In the genomic region with DNA sequence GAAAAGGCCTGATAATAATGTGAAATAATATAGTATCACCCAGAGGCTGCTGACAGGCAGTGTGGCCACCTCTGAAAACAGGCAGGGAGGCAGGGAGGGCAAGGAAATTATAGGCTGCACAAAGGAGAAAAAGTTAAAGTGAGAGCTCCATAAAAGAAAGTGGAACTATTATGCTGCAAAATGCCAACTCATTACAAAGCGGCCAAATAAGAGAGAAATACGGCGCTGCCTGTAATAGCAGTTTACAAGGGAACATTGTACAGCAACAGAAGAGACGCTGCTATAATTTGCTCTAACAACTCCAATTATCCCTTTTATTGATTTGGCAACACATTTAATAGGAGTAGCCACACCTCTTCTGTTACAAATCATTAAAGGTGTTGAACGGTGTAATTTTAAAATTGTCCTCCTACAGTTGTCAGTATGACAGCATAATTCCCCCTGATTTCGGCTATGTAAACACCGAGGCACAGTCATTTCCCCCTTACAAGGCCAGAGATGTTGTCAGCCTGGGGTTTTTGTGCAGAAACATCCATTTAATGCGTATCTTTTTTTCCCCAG, we compare ENCODE assay signal across 8 cellular contexts.
DNase-seq lines count a peak whose midpoint lies in the region; ATAC-seq and TF ChIP-seq lines count a peak whose summit lies in the region.

No MANE protein-coding gene starts in this region.

- WGBS in aorta, 2 donors: 41 to 50% methylated on average over 8 of the region's 8 CpGs

- H3K4me3 ChIP-seq in SK-N-MC: peak overlapping the region; percentile 30
- H3K4me3 ChIP-seq in iPS-18a (ENCODE audit: low read length): peak overlapping the region; percentile 56
- peak overlapping the region; percentile 30 to 55 for H3K4me3 ChIP-seq in tibial artery
- H3K4me3 ChIP-seq in aorta (ENCODE audit: low read length in 2 of 2): peak overlapping the region in 1 of 2 donors; percentile 25

- H3K27ac ChIP-seq in SK-N-MC: no peak overlapping the region
- H3K27ac ChIP-seq in iPS-18a (ENCODE audit: low read length): no peak overlapping the region
- no peak overlapping the region for H3K27ac ChIP-seq in tibial artery
- H3K27ac ChIP-seq in aorta (ENCODE audit: low read depth in 1 of 2, low read length in 2 of 2): no peak overlapping the region

- H3K9ac ChIP-seq in SK-N-MC (ENCODE audit: insufficient read length): no peak overlapping the region
- no peak overlapping the region for H3K9ac ChIP-seq in iPS-18a (ENCODE audit: low read length)

- no peaks in the 10 kb centered on the region for H3K36me3 ChIP-seq in SK-N-MC (ENCODE audit: insufficient read depth, low read length)
- no peaks in the 10 kb centered on the region for H3K36me3 ChIP-seq in iPS-18a (ENCODE audit: control insufficient read depth, low read depth, low read length)
- H3K36me3 ChIP-seq in tibial artery: no peaks in the 10 kb centered on the region
- H3K36me3 ChIP-seq in aorta (ENCODE audit: control insufficient read depth in 1 of 2, insufficient read depth in 2 of 2, low read length in 1 of 2): no peaks in the 10 kb centered on the region

- H3K27me3 ChIP-seq in iPS-18a (ENCODE audit: control insufficient read depth, insufficient read depth, low read length): peaks cover 3% of the 10 kb centered on the region
- peaks cover 0 to 48% of the 10 kb centered on the region in 2 donors for H3K27me3 ChIP-seq in tibial artery
- H3K27me3 ChIP-seq in aorta (ENCODE audit: control insufficient read depth in 1 of 2, insufficient read depth in 2 of 2, low read length in 1 of 2): no peaks in the 10 kb centered on the region

- peak; percentile 62 for DNase-seq in stimulated activated CD4-positive, alpha-beta T cell treated with anti-CD3 and anti-CD28 coated beads, Interleukin-4, amount 100 ng/mL, for 24 hours
- no peak for DNase-seq in stimulated activated CD4-positive, alpha-beta T cell treated with anti-CD3 and anti-CD28 coated beads, Interleukin-12 subunit alpha, Interleukin-12 subunit beta, amount 100 ng/mL, for 4 hours
- no peak for DNase-seq in SK-N-MC (ENCODE audit: low read depth, low spot score)
- no peak for DNase-seq in tibial artery
- DNase-seq in aorta: no peak
- DNase-seq in activated CD4-positive, alpha-beta T cell treated with anti-CD3 and anti-CD28 coated beads for 4 hours: no peak

- no peak for ATAC-seq in aorta (ENCODE audit: low FRiP score)
- ATAC-seq in GM19328 (IDR thresholded peaks at IDR 0.05; ENCODE audit: unreplicated experiment): no peak

- H3K4me1 ChIP-seq in iPS-18a (ENCODE audit: control insufficient read depth, low read depth, low read length): peaks cover 13% of the 10 kb centered on the region
- peaks cover 0 to 12% (median 7%) of the 10 kb centered on the region in 4 donors for H3K4me1 ChIP-seq in tibial artery
- H3K4me1 ChIP-seq in aorta (ENCODE audit: control insufficient read depth in 1 of 2, insufficient read depth in 2 of 2, low read length in 2 of 2): no peaks in the 10 kb centered on the region

- intact Hi-C loops in tibial artery (cut with DNase I; ENCODE audit: low total_unique reads) (no loop called here), aorta (cut with DNase I) (no loop called here)

- no peak for TF ChIP-seq CTCF in tibial artery (IDR thresholded peaks at IDR 0.05)

- H3K9me3 ChIP-seq in SK-N-MC (ENCODE audit: low read depth, low read length) (no peaks in the 10 kb centered on the region), iPS-18a (ENCODE audit: control insufficient read depth, low read depth, low read length) (no peaks in the 10 kb centered on the region), tibial artery (no peaks in the 10 kb centered on the region), aorta (ENCODE audit: control insufficient read depth, low read length) (no peaks in the 10 kb centered on the region)
